In the genomic region with DNA sequence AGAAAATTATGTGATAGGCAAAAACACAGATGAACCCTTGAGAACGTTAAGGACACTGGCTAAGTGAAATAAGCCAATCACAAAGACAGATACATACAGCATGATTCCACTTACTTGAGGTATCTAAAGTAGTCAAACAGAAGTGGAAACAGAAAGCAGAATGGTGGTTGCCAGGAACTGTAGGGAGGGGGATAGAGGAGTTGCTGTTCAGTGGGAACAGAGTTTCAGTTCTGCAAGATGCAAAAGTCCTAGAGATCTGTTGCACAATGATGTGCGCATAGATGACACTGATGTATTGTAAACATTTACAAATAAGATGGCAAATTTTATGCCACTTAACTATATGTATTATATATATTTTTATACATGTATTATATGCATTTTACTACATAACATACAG, we compare ENCODE assay signal across 33 cellular contexts. TPM values are rescaled to one million over a fixed set of nuclear protein-coding genes. Genes with fewer than 3 reads are reported as not detected.
DNase-seq lines count a peak whose midpoint lies in the region; ATAC-seq and TF ChIP-seq lines count a peak whose summit lies in the region.
"Had no signal": no experiment of that assay in that cellular context is flagged by ENCODE, and none has a peak within 500 bp of the region (broad histone marks: within the 10 kb centered on the region; RNA-seq: fewer than 3 reads in every experiment).

No MANE protein-coding gene starts in this region.

- H3K27me3 Mint-ChIP-seq in CD8-positive, alpha-beta memory T cell: peaks cover 0 to 2% of the 10 kb centered on the region in 2 donors

- no peak overlapping the region for H3K4me3 Mint-ChIP-seq in CD8-positive, alpha-beta memory T cell
- H3K4me3 Mint-ChIP-seq: activated CD4-positive, alpha-beta memory T cell treated with anti-CD3 and anti-CD28 coated beads, Interleukin-2, amount 10 ng/mL, durations not matched to agents 7 days and 5 days; activated T-helper 1 cell treated with anti-CD3 and anti-CD28 coated beads, Interleukin-12 subunit alpha, Interleukin-12 subunit beta, Interleukin-2, Interleukin-4 antibody, amounts not matched to agents 30 ng/mL and 10 ng/mL and 1 ng/mL, durations not matched to agents 14 hours and 24 hours and 36 hours; GM23338; mesothelial cell of epicardium; naive B cell had no signal

- H3K36me3 Mint-ChIP-seq in CD8-positive, alpha-beta memory T cell: peaks cover 0 to 13% (median 5%) of the 10 kb centered on the region in 3 donors

- H3K27me3 ChIP-seq in tibial artery: no peaks in the 10 kb centered on the region
- H3K27me3 ChIP-seq in CD8-positive, alpha-beta memory T cell (ENCODE audit: insufficient read depth, low read length, poor library complexity, severe bottlenecking): no peaks in the 10 kb centered on the region
- H3K27me3 ChIP-seq: body of pancreas, esophagus squamous epithelium, foreskin keratinocyte, heart left ventricle, sigmoid colon, tibial nerve had no signal

- H3K27ac ChIP-seq in tibial artery: no peak overlapping the region
- H3K27ac ChIP-seq in CD8-positive, alpha-beta memory T cell (ENCODE audit: low read depth, low read length): no peak overlapping the region
- H3K27ac ChIP-seq: body of pancreas, esophagus squamous epithelium, foreskin keratinocyte, heart left ventricle, prostate gland, RWPE1, sigmoid colon, SK-N-MC, tibial nerve had no signal

- H3K4me1 ChIP-seq in tibial artery: no peaks in the 10 kb centered on the region
- no peaks in the 10 kb centered on the region for H3K4me1 ChIP-seq in CD8-positive, alpha-beta memory T cell (ENCODE audit: insufficient read depth, low read length)
- H3K4me1 ChIP-seq: body of pancreas, esophagus squamous epithelium, foreskin keratinocyte, prostate gland, sigmoid colon had no signal

- no peak overlapping the region for H3K4me3 ChIP-seq in tibial artery
- H3K4me3 ChIP-seq in CD8-positive, alpha-beta memory T cell (ENCODE audit: low read length): no peak overlapping the region
- H3K4me3 ChIP-seq: body of pancreas, esophagus squamous epithelium, GM23338, heart left ventricle, prostate gland, sigmoid colon, SK-N-MC, tibial nerve had no signal

- DNase-seq in CD1c-positive myeloid dendritic cell (ENCODE audit: extremely low spot score) (peak; percentile 78), NOMO-1 treated with DMSO at 0.1 percent for 48 hours (lab: John Stamatoyannopoulos, UW; ENCODE audit: unreplicated experiment) (peak; percentile 93), globus pallidus (ENCODE audit: low spot score) (peak; percentile 30), tibial artery (no peak), C1 segment of cervical spinal cord (lab: John Stamatoyannopoulos, UW) (no peak)
- no peak for DNase-seq in CD8-positive, alpha-beta memory T cell
- DNase-seq: activated CD4-positive, alpha-beta memory T cell treated with anti-CD3 and anti-CD28 coated beads, Interleukin-2, amount 10 ng/mL, durations not matched to agents 7 days and 5 days; activated CD8-positive, alpha-beta memory T cell treated with anti-CD3 and anti-CD28 coated beads, Interleukin-2, amount 50 U/mL, for 48 hours; activated naive CD4-positive, alpha-beta T cell treated with anti-CD3 and anti-CD28 coated beads, Interleukin-2, amount 50 U/mL, for 16 hours; AML-193; dermis blood vessel endothelial cell; DMS 273 treated with DMSO at 0.1 percent for 48 hours; esophagus squamous epithelium; foreskin keratinocyte; heart left ventricle; islet precursor cell; naive B cell; NCI-H1417; NCI-H2029; NCI-H526; sigmoid colon; stimulated activated CD4-positive, alpha-beta T cell treated with anti-CD3 and anti-CD28 coated beads, Interleukin-12 subunit alpha, Interleukin-12 subunit beta, amount 100 ng/mL, for 4 hours; stimulated activated CD4-positive, alpha-beta T cell treated with anti-CD3 and anti-CD28 coated beads, Interleukin-2, amount 100 ng/mL, for 48 hours had no signal

- H3K4me1 Mint-ChIP-seq in CD8-positive, alpha-beta memory T cell: no peaks in the 10 kb centered on the region
- H3K4me1 Mint-ChIP-seq: activated CD4-positive, alpha-beta memory T cell treated with anti-CD3 and anti-CD28 coated beads, Interleukin-2, amount 10 ng/mL, durations not matched to agents 7 days and 5 days; naive B cell had no signal

- intact Hi-C loops in tibial artery (cut with DNase I; ENCODE audit: low total_unique reads): no loop called here

- POLR2A ChIA-PET in CD8-positive, alpha-beta memory T cell (lab: Charles Lee): no interaction called here

- peaks cover 0 to 10% (median 4%) of the 10 kb centered on the region in 5 donors for H3K9me3 Mint-ChIP-seq in CD8-positive, alpha-beta memory T cell
- H3K9me3 Mint-ChIP-seq: activated CD4-positive, alpha-beta memory T cell treated with anti-CD3 and anti-CD28 coated beads, Interleukin-2, amount 10 ng/mL, durations not matched to agents 7 days and 5 days; activated T-helper 1 cell treated with anti-CD3 and anti-CD28 coated beads, Interleukin-12 subunit alpha, Interleukin-12 subunit beta, Interleukin-2, Interleukin-4 antibody, amounts not matched to agents 30 ng/mL and 10 ng/mL and 1 ng/mL, durations not matched to agents 14 hours and 24 hours and 36 hours; GM23338 had no signal

- TF ChIP-seq CTCF in tibial artery (IDR thresholded peaks at IDR 0.05): no peak

- peak; percentile 48 for ATAC-seq in HG03039 (IDR thresholded peaks at IDR 0.05; ENCODE audit: unreplicated experiment)
- ATAC-seq in GM18873 (IDR thresholded peaks at IDR 0.05; ENCODE audit: low FRiP score, unreplicated experiment): no peak
- ATAC-seq: body of pancreas, foreskin keratinocyte, GM23338 had no signal

- H3K27ac Mint-ChIP-seq in CD8-positive, alpha-beta memory T cell: no peak overlapping the region
- H3K27ac Mint-ChIP-seq: activated CD4-positive, alpha-beta memory T cell treated with anti-CD3 and anti-CD28 coated beads, Interleukin-2, amount 10 ng/mL, durations not matched to agents 7 days and 5 days; activated T-helper 1 cell treated with anti-CD3 and anti-CD28 coated beads, Interleukin-12 subunit alpha, Interleukin-12 subunit beta, Interleukin-2, Interleukin-4 antibody, amounts not matched to agents 30 ng/mL and 10 ng/mL and 1 ng/mL, durations not matched to agents 14 hours and 24 hours and 36 hours; GM23338; mesothelial cell of epicardium; naive B cell had no signal

- CTCF ChIA-PET in CD8-positive, alpha-beta memory T cell (lab: Charles Lee): no interaction called here

- H3K36me3 ChIP-seq in tibial artery: no peaks in the 10 kb centered on the region
- H3K36me3 ChIP-seq in CD8-positive, alpha-beta memory T cell (ENCODE audit: insufficient read depth, low read length): no peaks in the 10 kb centered on the region
- H3K36me3 ChIP-seq: esophagus squamous epithelium, heart left ventricle, prostate gland, sigmoid colon, tibial nerve had no signal

- H3K9me3 ChIP-seq in tibial artery: peaks cover 0 to 15% (median 0%) of the 10 kb centered on the region in 3 donors
- no peaks in the 10 kb centered on the region for H3K9me3 ChIP-seq in CD8-positive, alpha-beta memory T cell (ENCODE audit: low read length)
- H3K9me3 ChIP-seq: body of pancreas, esophagus squamous epithelium, prostate gland, sigmoid colon had no signal

RNA-seq across cellular contexts. Expression of gene POLE4, which starts 59.7 kb away (rescaled TPM):
- 10 to 100 TPM; 67.8 to 68.6 TPM for total RNA-seq in CD8-positive, alpha-beta memory T cell
- 131 TPM for polyA plus RNA-seq in CD8-positive, alpha-beta memory T cell

Comparison
In these comparisons a context has a peak if more than half of its experiments do, and no peak if none do; other contexts are left out.
1. DNase-seq: peak in CD1c-positive myeloid dendritic cell (single experiment), NOMO-1 treated with DMSO at 0.1 percent for 48 hours (single experiment) and globus pallidus (single experiment); none in tibial artery (0 of 2), C1 segment of cervical spinal cord (0 of 14) and CD8-positive, alpha-beta memory T cell (0 of 5).